Comparison of ENCODE assay signal across 8 cellular contexts in the genomic region with DNA sequence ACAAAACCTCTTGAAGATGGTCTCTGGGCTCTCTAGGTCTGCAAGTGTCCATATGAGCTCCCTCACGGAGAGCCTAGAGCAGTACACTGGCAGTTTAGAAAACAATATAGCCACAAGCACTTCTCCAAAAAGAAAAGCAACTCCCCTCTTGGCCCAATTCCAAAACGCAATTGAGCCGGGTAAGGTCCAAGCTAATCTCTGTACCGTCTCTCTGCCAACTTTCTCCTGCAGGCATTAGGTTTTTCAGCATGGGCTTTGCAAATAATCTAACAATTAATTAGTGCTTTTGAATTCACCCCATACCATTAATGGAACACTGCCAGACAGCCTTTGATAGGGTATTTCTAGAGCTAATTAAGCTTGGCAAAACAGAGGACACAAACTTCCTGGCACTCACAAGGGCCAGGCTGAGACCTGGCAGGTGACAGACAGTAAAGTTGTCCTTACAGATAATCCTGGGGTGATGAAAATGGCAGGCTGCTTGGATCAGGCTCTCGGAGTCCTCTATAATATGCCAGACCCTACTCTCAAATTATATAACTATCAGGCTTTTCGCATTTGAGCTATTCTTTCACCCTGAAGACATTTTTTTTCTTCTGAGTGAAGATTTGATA. TPM values are rescaled to one million over a fixed set of nuclear protein-coding genes. Genes with fewer than 3 reads are reported as not detected.
A peak's percentile ranks its signal among the peaks of the same experiment; 100 is the strongest.
DNase-seq lines count a peak whose midpoint lies in the region; ATAC-seq, FAIRE-seq and TF ChIP-seq lines count a peak whose summit lies in the region.

No MANE protein-coding gene starts in this region.

- H3K9me2 ChIP-seq in PC-9 (ENCODE audit: insufficient read depth) = no peaks in the 10 kb centered on the region

- FAIRE-seq in small intestine (lab: Jason Lieb, UNC) = no peak

- no peak for TF ChIP-seq EP300 in gastroesophageal sphincter (IDR thresholded peaks at IDR 0.05)

- WGBS in gastroesophageal sphincter (ENCODE audit: low coverage in 1 of 2), 2 donors = 4 to 20% methylated on average over 3 to 6 of the region's 6 CpGs
- 6 to 29% (median 19%) methylated on average over 6 of the region's 6 CpGs for WGBS in small intestine, 3 donors

- H3K9me3 Mint-ChIP-seq in glutamatergic neuron (ENCODE audit: unreplicated experiment) = no peaks in the 10 kb centered on the region
- H3K9me3 Mint-ChIP-seq in activated T-helper 17 cell treated with anti-CD3 and anti-CD28 coated beads, Interleukin-2, amount 50 U/mL, for 72 hours = no peaks in the 10 kb centered on the region

- H3K4me3 ChIP-seq in PC-9 (no peak overlapping the region), gastroesophageal sphincter (no peak overlapping the region), small intestine (ENCODE audit: low read depth in 1 of 2, low read length in 2 of 2) (no peak overlapping the region)

- H3K27ac Mint-ChIP-seq in glutamatergic neuron (ENCODE audit: unreplicated experiment) = no peak overlapping the region
- no peak overlapping the region for H3K27ac Mint-ChIP-seq in activated T-helper 17 cell treated with anti-CD3 and anti-CD28 coated beads, Interleukin-2, amount 50 U/mL, for 72 hours

- peaks cover 28% of the 10 kb centered on the region for H3F3A ChIP-seq in PC-9 (ENCODE audit: insufficient read depth, low read depth)

- no peak overlapping the region for H3K4me3 Mint-ChIP-seq in glutamatergic neuron (ENCODE audit: unreplicated experiment)
- no peak overlapping the region for H3K4me3 Mint-ChIP-seq in activated T-helper 17 cell treated with anti-CD3 and anti-CD28 coated beads, Interleukin-2, amount 50 U/mL, for 72 hours

- POLR2A ChIA-PET in PC-9 (lab: Charles Lee; ENCODE audit: unreplicated experiment) = no interaction called here

- H3K36me3 Mint-ChIP-seq in glutamatergic neuron (ENCODE audit: unreplicated experiment) = no peaks in the 10 kb centered on the region
- no peaks in the 10 kb centered on the region for H3K36me3 Mint-ChIP-seq in activated T-helper 17 cell treated with anti-CD3 and anti-CD28 coated beads, Interleukin-2, amount 50 U/mL, for 72 hours (ENCODE audit: low read depth)

- no peaks in the 10 kb centered on the region for H3K36me3 ChIP-seq in PC-9 (ENCODE audit: low read depth)
- no peaks in the 10 kb centered on the region for H3K36me3 ChIP-seq in gastroesophageal sphincter
- no peaks in the 10 kb centered on the region for H3K36me3 ChIP-seq in small intestine (ENCODE audit: control insufficient read depth in 2 of 2, insufficient read depth in 2 of 2, low read length in 2 of 2)

- DNase-seq in KBM-7 (peak; percentile 66), PC-9 (peak in 1 of 2 experiments; percentile 66), small intestine (peak; percentile 86), glutamatergic neuron (no peak)
- DNase-seq in stimulated activated CD8-positive, alpha-beta memory T cell treated with anti-CD3 and anti-CD28 coated beads, Interleukin-4, amount 100 ng/mL, for 48 hours = no peak

- H3K9me3 ChIP-seq in PC-9 (ENCODE audit: insufficient read depth, low read depth) = peaks cover 4% of the 10 kb centered on the region; the same call in 1 of the 2 replicates
- no peaks in the 10 kb centered on the region for H3K9me3 ChIP-seq in gastroesophageal sphincter
- H3K9me3 ChIP-seq in small intestine (ENCODE audit: control insufficient read depth, low read depth) = no peaks in the 10 kb centered on the region

- no peak for TF ChIP-seq POLR2A in gastroesophageal sphincter (IDR thresholded peaks at IDR 0.05)

- H3K27ac ChIP-seq in PC-9 = peak overlapping the region; percentile 76
- H3K27ac ChIP-seq in gastroesophageal sphincter = peak overlapping the region; percentile 78 to 86 (median 82)
- H3K27ac ChIP-seq in small intestine (ENCODE audit: low read depth in 1 of 2, low read length in 1 of 2) = no peak overlapping the region

- ATAC-seq in gastroesophageal sphincter = no peak
- no peak for ATAC-seq in activated T-helper 17 cell treated with anti-CD3 and anti-CD28 coated beads, Interleukin-2, amount 50 U/mL, for 72 hours (replicated peaks)
- ATAC-seq in GM21737 (IDR thresholded peaks at IDR 0.05; ENCODE audit: unreplicated experiment) = no peak

- CTCF ChIA-PET in PC-9 (lab: Charles Lee) = no interaction called here

- intact Hi-C loops in PC-9 (cut with micrococcal nuclease; ENCODE audit: unreplicated experiment) = no loop called here

- no peak overlapping the region; the same call in 1 of the 2 replicates for H2AFZ ChIP-seq in PC-9

- no peaks in the 10 kb centered on the region for H3K4me1 Mint-ChIP-seq in glutamatergic neuron (ENCODE audit: low read depth, unreplicated experiment)
- H3K4me1 Mint-ChIP-seq in activated T-helper 17 cell treated with anti-CD3 and anti-CD28 coated beads, Interleukin-2, amount 50 U/mL, for 72 hours = peaks cover 11% of the 10 kb centered on the region

- TF ChIP-seq CTCF in PC-9 (conservative IDR thresholded peaks at IDR 0.05) (no peak), gastroesophageal sphincter (IDR thresholded peaks at IDR 0.05) (no peak), glutamatergic neuron (IDR thresholded peaks at IDR 0.05; ENCODE audit: partially characterized antibody, unreplicated experiment) (no peak)

- H3K4me2 ChIP-seq in PC-9 = peak overlapping the region; percentile 58

- no peaks in the 10 kb centered on the region for H4K20me1 ChIP-seq in PC-9 (ENCODE audit: insufficient read depth)

- no TSS peak for BruUV-seq in PC-9 (replicated peaks; lab: Mats Ljungman, UMichigan)

- H3K4me1 ChIP-seq in PC-9 (replicated peaks; ENCODE audit: insufficient read depth) = peaks cover 53% of the 10 kb centered on the region
- H3K4me1 ChIP-seq in gastroesophageal sphincter = peaks cover 35 to 96% (median 36%) of the 10 kb centered on the region in 3 donors
- peaks cover 3 to 5% of the 10 kb centered on the region in 2 donors for H3K4me1 ChIP-seq in small intestine (ENCODE audit: control insufficient read depth in 2 of 2, insufficient read depth in 1 of 2, low read depth in 1 of 2, low read length in 1 of 2)

- in situ Hi-C loops in KBM-7 (cut with MboI; ENCODE audit: low pct_unique_long_range_greater_than_20kb, low sequenced_read_pairs) = no loop called here

- no peaks in the 10 kb centered on the region for H3K27me3 Mint-ChIP-seq in glutamatergic neuron (ENCODE audit: unreplicated experiment)
- no peaks in the 10 kb centered on the region for H3K27me3 Mint-ChIP-seq in activated T-helper 17 cell treated with anti-CD3 and anti-CD28 coated beads, Interleukin-2, amount 50 U/mL, for 72 hours

- H3K27me3 ChIP-seq in PC-9 (ENCODE audit: insufficient read depth, low read depth) = no peaks in the 10 kb centered on the region
- no peaks in the 10 kb centered on the region for H3K27me3 ChIP-seq in gastroesophageal sphincter
- no peaks in the 10 kb centered on the region for H3K27me3 ChIP-seq in small intestine (ENCODE audit: control insufficient read depth in 2 of 2, insufficient read depth in 2 of 2, low read length in 2 of 2)

- peaks cover 21% of the 10 kb centered on the region for H3K79me2 ChIP-seq in PC-9 (ENCODE audit: low read depth)

RNA-seq across cellular contexts. Expression of gene TGFBR3, which starts 39.8 kb away (rescaled TPM):
- total RNA-seq in PC-9 (2021) = 1.6 and 2.5 TPM in 2 replicates
- 100 to 1,000 TPM; 176 to 315 (median 248) TPM for total RNA-seq in gastroesophageal sphincter
- polyA plus RNA-seq in small intestine = 10 to 100 TPM in 1 of 3 donors, 1 to 10 TPM in 1, under 1 TPM in 1; 0.45 to 20.0 (median 1.1) TPM
- total RNA-seq in glutamatergic neuron (ENCODE audit: unreplicated experiment) = 0.98 TPM
- 1 to 10 TPM; 2.5 to 4.3 TPM for total RNA-seq in activated T-helper 17 cell treated with anti-CD3 and anti-CD28 coated beads, Interleukin-2, amount 50 U/mL, for 72 hours

Comparison
In these comparisons a context has a peak if more than half of its experiments do, and no peak if none do; other contexts are left out.
1. DNase-seq: peak in KBM-7 (single experiment) and small intestine (single experiment); none in stimulated activated CD8-positive, alpha-beta memory T cell treated with anti-CD3 and anti-CD28 coated beads, Interleukin-4, amount 100 ng/mL, for 48 hours (single experiment) and glutamatergic neuron (single experiment).
2. H3K27ac ChIP-seq: peak in PC-9 (single experiment) and gastroesophageal sphincter (4 of 4); none in small intestine (0 of 2).
3. RNA of gene TGFBR3, which starts 39.8 kb away (total RNA-seq): 176 to 315 TPM in gastroesophageal sphincter; 2.5 to 4.3 TPM in activated T-helper 17 cell treated with anti-CD3 and anti-CD28 coated beads, Interleukin-2, amount 50 U/mL, for 72 hours, 1.6 to 2.5 TPM in PC-9 and 0.98 TPM in glutamatergic neuron (single experiment); every median in the first group is over 10 times any median in the second.